Comparison of ENCODE assay signal across 1 cellular context in genomic region chr12:19130224-19131019, GRCh38.
TF ChIP-seq lines count a peak whose summit lies in the region.

No MANE protein-coding gene starts in this region.

TF ChIP-seq in K562, 482 proteins besides CTCF, POLR2A, EP300 and RAD21 (continued from another document):
- TF ChIP-seq UBTF (IDR thresholded peaks at IDR 0.05; ENCODE audit: borderline replicate concordance in 1 of 2, low read depth in 2 of 2, low read length in 2 of 2) (peak in 1 of 2 experiments; percentile 54; a peak in 2 of 4 replicates), KAT7 (CRISPR knock-in tag; IDR thresholded peaks at IDR 0.05; ENCODE audit: borderline replicate concordance) (no peak), HNRNPLL (IDR thresholded peaks at IDR 0.05; ENCODE audit: low read depth, low read length, poor library complexity, severe bottlenecking) (no peak), MLLT1 (IDR thresholded peaks at IDR 0.05) (0 out of 4 replicates have a peak, but pooled peaks of 1 of the 2 experiments have one; percentile 31), PREB (CRISPR knock-in tag; IDR thresholded peaks at IDR 0.05) (no peak), ZNF609 (CRISPR knock-in tag; IDR thresholded peaks at IDR 0.05; ENCODE audit: borderline replicate concordance) (no peak), RBBP5 (IDR thresholded peaks at IDR 0.05; ENCODE audit: borderline replicate concordance, insufficient read depth, low read length, poor library complexity, severe bottlenecking) (peak; percentile 60), ZBTB2 (IDR thresholded peaks at IDR 0.05) (peak; percentile 44; the same call in 1 of the 2 replicates), POLR2AphosphoS5 (IDR thresholded peaks at IDR 0.05; ENCODE audit: control insufficient read depth, insufficient read depth, low read depth, low read length) (0 out of 2 replicates have a peak, but pooled peaks have one; percentile 31), MYC (IDR thresholded peaks at IDR 0.05; ENCODE audit: low read depth, low read length) (0 out of 2 replicates have a peak, but pooled peaks have one; percentile 15), MYC (CRISPR knock-in tag; IDR thresholded peaks at IDR 0.05; ENCODE audit: borderline replicate concordance, low read depth) (no peak), XRCC5 (IDR thresholded peaks at IDR 0.05; ENCODE audit: low read depth, low read length) (no peak), MAX (CRISPR knock-in tag; IDR thresholded peaks at IDR 0.05) (no peak), CBX8 (IDR thresholded peaks at IDR 0.05; ENCODE audit: borderline replicate concordance, extremely low read depth, low read depth, low read length, poor library complexity, severe bottlenecking) (no peak), RB1 (IDR thresholded peaks at IDR 0.05; ENCODE audit: low read depth) (no peak; the same call in 1 of the 2 replicates), ARID1B (IDR thresholded peaks at IDR 0.05) (peak; percentile 27; the same call in 1 of the 2 replicates), ZSCAN29 (IDR thresholded peaks at IDR 0.05) (0 out of 2 replicates have a peak, but pooled peaks have one; percentile 24), CREM (IDR thresholded peaks at IDR 0.05; ENCODE audit: low read depth) (peak; percentile 49; the same call in 1 of the 2 replicates), ESRRA (IDR thresholded peaks at IDR 0.05; ENCODE audit: borderline replicate concordance, low read depth) (no peak; the same call in 1 of the 2 replicates), ZBTB34 (CRISPR knock-in tag; IDR thresholded peaks at IDR 0.05) (no peak), MCM3 (IDR thresholded peaks at IDR 0.05) (no peak), HDAC1 (IDR thresholded peaks at IDR 0.05) (peak in 1 of 2 experiments; percentile 66; a peak in 2 of 4 replicates), CAMTA2 (CRISPR knock-in tag; conservative IDR thresholded peaks at IDR 0.05) (no peak), CTBP1 (IDR thresholded peaks at IDR 0.05; ENCODE audit: borderline replicate concordance) (peak; percentile 51; the same call in 1 of the 2 replicates), ZBTB7A (IDR thresholded peaks at IDR 0.05; ENCODE audit: borderline replicate concordance, control insufficient read depth, low read depth, low read length) (peak; percentile 86), ZNF121 (CRISPR knock-in tag; conservative IDR thresholded peaks at IDR 0.05) (no peak), ILF3 (IDR thresholded peaks at IDR 0.05; ENCODE audit: borderline replicate concordance) (no peak), DPF2 (IDR thresholded peaks at IDR 0.05) (peak; percentile 36; the same call in 1 of the 2 replicates), ZC3H11A (IDR thresholded peaks at IDR 0.05; ENCODE audit: low read depth, low read length) (no peak), ZNF561 (CRISPR knock-in tag; conservative IDR thresholded peaks at IDR 0.05) (no peak), TAF1 (IDR thresholded peaks at IDR 0.05; ENCODE audit: control insufficient read depth, extremely low read depth, insufficient read depth, low read length, severe bottlenecking) (peak; percentile 44), ZBTB1 (CRISPR knock-in tag; IDR thresholded peaks at IDR 0.05; ENCODE audit: borderline replicate concordance, low read depth) (no peak), SREBF2 (CRISPR knock-in tag; IDR thresholded peaks at IDR 0.05) (no peak), RBFOX2 (IDR thresholded peaks at IDR 0.05; ENCODE audit: low read depth, low read length) (peak; percentile 72), ZSCAN32 (CRISPR knock-in tag; IDR thresholded peaks at IDR 0.05) (no peak), ZNF707 (CRISPR knock-in tag; conservative IDR thresholded peaks at IDR 0.05) (no peak), POLR2G (IDR thresholded peaks at IDR 0.05; ENCODE audit: low read depth, low read length) (peak; percentile 67), IRF9 (tag; IDR thresholded peaks at IDR 0.05) (no peak), ETV1 (tag; conservative IDR thresholded peaks at IDR 0.05; ENCODE audit: low read depth) (peak; percentile 54; the same call in 1 of the 2 replicates), ZNF764 (CRISPR knock-in tag; IDR thresholded peaks at IDR 0.05; ENCODE audit: low read depth) (no peak), SMARCA4 (IDR thresholded peaks at IDR 0.05) (0 out of 2 replicates have a peak, but pooled peaks have one; percentile 35), ZNF639 (CRISPR knock-in tag; conservative IDR thresholded peaks at IDR 0.05 in 1 of 2, IDR thresholded peaks at IDR 0.05 in 1 of 2) (no peak), SNAPC5 (CRISPR knock-in tag; IDR thresholded peaks at IDR 0.05) (no peak), SMARCE1 (IDR thresholded peaks at IDR 0.05) (peak; percentile 63; the same call in 1 of the 2 replicates)
